ENCODE assay signal across 35 cellular contexts in genomic region chr13:63092461-63092860, GRCh38.
"Had no signal": no experiment of that assay in that cellular context is flagged by ENCODE, and none has a peak within 500 bp of the region (broad histone marks: within the 10 kb centered on the region; RNA-seq: fewer than 3 reads in every experiment).

No MANE protein-coding gene starts in this region.

- H3K4me1 ChIP-seq: adrenal gland, Peyer's patch, SJSA1 had no signal

- H3K4me2 ChIP-seq: KMS-11 had no signal

- H3K9me3 ChIP-seq: adrenal gland, Peyer's patch, SJSA1 had no signal

- H3K36me3 Mint-ChIP-seq: activated CD4-positive, alpha-beta memory T cell treated with anti-CD3 and anti-CD28 coated beads for 36 hours; brain; WTC11 had no signal

- H3K4me1 Mint-ChIP-seq: brain had no signal

- H3K36me3 ChIP-seq: adrenal gland, Peyer's patch, SJSA1 had no signal

- DNase-seq: activated CD4-positive, alpha-beta memory T cell treated with anti-CD3 and anti-CD28 coated beads for 36 hours; activated CD4-positive, alpha-beta T cell treated with anti-CD3 and anti-CD28 coated beads for 4 hours; activated CD4-positive, alpha-beta T cell treated with anti-CD3 and anti-CD28 coated beads, Interleukin-2, amount 50 U/mL, for 1 hour; activated CD8-positive, alpha-beta memory T cell treated with anti-CD3 and anti-CD28 coated beads, Interleukin-2, amount 50 U/mL, for 4 hours; activated gamma-delta T cell treated with Interleukin-2 at 50 U/mL for 16 hours; activated naive CD4-positive, alpha-beta T cell treated with anti-CD3 and anti-CD28 coated beads for 36 hours; activated T-cell treated with anti-CD3 and anti-CD28 coated beads for 4 hours; activated T-cell treated with anti-CD3 and anti-CD28 coated beads, Interleukin-2, amount 50 U/mL, for 4 hours; adrenal gland; anterior cingulate cortex; caudate nucleus; cerebellar nuclear complex; MM.1S; MV-4-11; NCI-H1092; NCI-H1436 treated with DMSO at 0.1 percent for 48 hours; NCI-H187; NCI-H2029 treated with DMSO at 0.1 percent for 48 hours; NCI-H2171 treated with DMSO at 0.1 percent for 48 hours; NCI-H345; NCI-H524 treated with DMSO at 0.1 percent for 48 hours; NK-92 treated with Interleukin-12 subunit alpha and Interleukin-12 subunit beta, amount 100 ng/mL, for 24 hours; PC-3; Peyer's patch; RPMI8226; SHP77 treated with DMSO at 0.1 percent for 48 hours; SW 1271; T1000 had no signal

- ATAC-seq: activated CD4-positive, CD25-positive, alpha-beta regulatory T cell treated with anti-CD3 and anti-CD28 coated beads, Interleukin-2, amount 50 U/mL, for 24 hours; activated naive CD4-positive, alpha-beta T cell treated with anti-CD3 and anti-CD28 coated beads, Interleukin-2, amount 50 U/mL, for 72 hours; activated T-cell treated with anti-CD3 and anti-CD28 coated beads, Interleukin-2, amount 50 U/mL, for 4 hours; PC-3; WTC11 had no signal

- H3K4me3 ChIP-seq: adrenal gland, Peyer's patch, SJSA1 had no signal

- H3K27ac Mint-ChIP-seq: activated CD4-positive, alpha-beta memory T cell treated with anti-CD3 and anti-CD28 coated beads for 36 hours; activated naive CD4-positive, alpha-beta T cell treated with anti-CD3 and anti-CD28 coated beads for 36 hours; activated naive CD4-positive, alpha-beta T cell treated with anti-CD3 and anti-CD28 coated beads, Interleukin-2, amount 50 U/mL, for 72 hours; activated T-helper 1 cell treated with anti-CD3 and anti-CD28 coated beads, Interleukin-12 subunit alpha, Interleukin-12 subunit beta, Interleukin-2, Interleukin-4 antibody, amounts not matched to agents 30 ng/mL and 10 ng/mL and 1 ng/mL, durations not matched to agents 14 hours and 24 hours and 36 hours; brain; WTC11 had no signal

- H3K4me3 Mint-ChIP-seq: activated CD4-positive, alpha-beta memory T cell treated with anti-CD3 and anti-CD28 coated beads for 36 hours; activated naive CD4-positive, alpha-beta T cell treated with anti-CD3 and anti-CD28 coated beads for 36 hours; activated T-cell treated with anti-CD3 and anti-CD28 coated beads, Interleukin-2, amount 50 U/mL, for 4 hours; activated T-helper 1 cell treated with anti-CD3 and anti-CD28 coated beads, Interleukin-12 subunit alpha, Interleukin-12 subunit beta, Interleukin-2, Interleukin-4 antibody, amounts not matched to agents 30 ng/mL and 10 ng/mL and 1 ng/mL, durations not matched to agents 14 hours and 24 hours and 36 hours; brain; WTC11 had no signal

- H3K9ac ChIP-seq: KMS-11 had no signal

- H3K27ac ChIP-seq: adrenal gland, KMS-11, Peyer's patch, SJSA1 had no signal

- H3K27me3 Mint-ChIP-seq: activated CD4-positive, alpha-beta memory T cell treated with anti-CD3 and anti-CD28 coated beads for 36 hours; brain had no signal

- H3K9me3 Mint-ChIP-seq: activated T-helper 1 cell treated with anti-CD3 and anti-CD28 coated beads, Interleukin-12 subunit alpha, Interleukin-12 subunit beta, Interleukin-2, Interleukin-4 antibody, amounts not matched to agents 30 ng/mL and 10 ng/mL and 1 ng/mL, durations not matched to agents 14 hours and 24 hours and 36 hours; brain; WTC11 had no signal

- H3K27me3 ChIP-seq: adrenal gland, Peyer's patch, SJSA1 had no signal
